Comparison of ENCODE assay signal across 20 cellular contexts in the genomic region with DNA sequence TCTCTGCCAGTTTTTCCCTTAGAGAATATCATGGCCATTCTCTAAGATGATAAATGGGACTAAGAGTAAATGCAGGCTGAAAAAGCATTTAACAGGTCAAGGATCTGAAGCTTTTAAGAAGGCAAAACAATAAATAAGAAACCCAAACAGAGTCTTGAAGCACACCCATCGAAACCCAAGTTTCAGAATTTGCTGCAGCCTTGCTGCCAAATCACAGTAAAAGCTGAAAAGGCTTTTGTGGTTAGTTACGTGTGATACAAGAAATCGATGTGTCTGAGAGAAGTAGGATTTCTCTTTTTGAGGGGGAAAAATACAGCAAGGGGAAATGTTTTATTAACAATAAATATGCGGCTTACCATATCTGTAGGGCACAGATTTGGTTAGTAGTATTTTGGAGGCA.
"Had no signal": no experiment of that assay in that cellular context is flagged by ENCODE, and none has a peak within 500 bp of the region (broad histone marks: within the 10 kb centered on the region; RNA-seq: fewer than 3 reads in every experiment).

No MANE protein-coding gene starts in this region.

- DNase-seq: activated CD4-positive, alpha-beta memory T cell treated with anti-CD3 and anti-CD28 coated beads for 36 hours; activated CD4-positive, alpha-beta T cell treated with anti-CD3 and anti-CD28 coated beads, Interleukin-2, amount 10 ng/mL, durations not matched to agents 7 days and 5 days; activated CD4-positive, CD25-positive, alpha-beta regulatory T cell; activated CD8-positive, alpha-beta memory T cell treated with anti-CD3 and anti-CD28 coated beads for 24 hours; activated gamma-delta T cell; activated naive CD4-positive, alpha-beta T cell treated with anti-CD3 and anti-CD28 coated beads for 36 hours; activated naive CD8-positive, alpha-beta T cell treated with anti-CD3 and anti-CD28 coated beads for 36 hours; activated T-cell treated with anti-CD3 and anti-CD28 coated beads, Interleukin-2, amount 50 U/mL, for 4 hours; cerebellar nuclear complex; MG63; NCI-H1105; NCI-H1436; NCI-H1694 treated with DMSO at 0.1 percent for 48 hours; NCI-H2081; NCI-H510A treated with DMSO at 0.1 percent for 48 hours; SIG-M5; T-cell; T1000 had no signal

- H3K9me3 ChIP-seq: MG63 had no signal

- H3K27me3 ChIP-seq: MG63 had no signal

- FAIRE-seq: TTC549 had no signal

- H3K27ac Mint-ChIP-seq: activated CD4-positive, alpha-beta memory T cell treated with anti-CD3 and anti-CD28 coated beads for 36 hours; activated CD4-positive, alpha-beta T cell treated with anti-CD3 and anti-CD28 coated beads, Interleukin-2, amount 10 ng/mL, durations not matched to agents 7 days and 5 days; activated naive CD4-positive, alpha-beta T cell treated with anti-CD3 and anti-CD28 coated beads for 36 hours; activated naive CD8-positive, alpha-beta T cell treated with anti-CD3 and anti-CD28 coated beads for 36 hours; activated T-helper 17 cell treated with anti-CD3 and anti-CD28 coated beads, Interleukin-2, amount 50 U/mL, for 72 hours; T-cell had no signal

- H3K4me3 ChIP-seq: MG63 had no signal

- ATAC-seq: activated T-cell treated with anti-CD3 and anti-CD28 coated beads, Interleukin-2, amount 50 U/mL, for 4 hours; activated T-helper 17 cell treated with anti-CD3 and anti-CD28 coated beads, Interleukin-2, amount 50 U/mL, for 72 hours; T-cell had no signal

- H3K36me3 Mint-ChIP-seq: activated CD4-positive, alpha-beta memory T cell treated with anti-CD3 and anti-CD28 coated beads for 36 hours; T-cell had no signal

- H3K36me3 ChIP-seq: MG63 had no signal

- H3K27me3 Mint-ChIP-seq: activated CD4-positive, alpha-beta T cell treated with anti-CD3 and anti-CD28 coated beads, Interleukin-2, amount 10 ng/mL, durations not matched to agents 7 days and 5 days; activated naive CD8-positive, alpha-beta T cell treated with anti-CD3 and anti-CD28 coated beads for 36 hours; activated T-helper 17 cell treated with anti-CD3 and anti-CD28 coated beads, Interleukin-2, amount 50 U/mL, for 72 hours; T-cell had no signal

- H3K4me3 Mint-ChIP-seq: activated CD4-positive, alpha-beta memory T cell treated with anti-CD3 and anti-CD28 coated beads for 36 hours; activated CD4-positive, alpha-beta T cell treated with anti-CD3 and anti-CD28 coated beads, Interleukin-2, amount 10 ng/mL, durations not matched to agents 7 days and 5 days; activated naive CD4-positive, alpha-beta T cell treated with anti-CD3 and anti-CD28 coated beads for 36 hours; activated naive CD8-positive, alpha-beta T cell treated with anti-CD3 and anti-CD28 coated beads for 36 hours; activated T-cell treated with anti-CD3 and anti-CD28 coated beads, Interleukin-2, amount 50 U/mL, for 4 hours; activated T-helper 17 cell treated with anti-CD3 and anti-CD28 coated beads, Interleukin-2, amount 50 U/mL, for 72 hours; T-cell had no signal

- H3K9me3 Mint-ChIP-seq: activated CD4-positive, alpha-beta memory T cell treated with anti-CD3 and anti-CD28 coated beads for 36 hours; activated CD4-positive, alpha-beta T cell treated with anti-CD3 and anti-CD28 coated beads, Interleukin-2, amount 10 ng/mL, durations not matched to agents 7 days and 5 days; activated naive CD4-positive, alpha-beta T cell treated with anti-CD3 and anti-CD28 coated beads for 36 hours; activated naive CD8-positive, alpha-beta T cell treated with anti-CD3 and anti-CD28 coated beads for 36 hours; activated T-cell treated with anti-CD3 and anti-CD28 coated beads, Interleukin-2, amount 50 U/mL, for 4 hours; activated T-helper 17 cell treated with anti-CD3 and anti-CD28 coated beads, Interleukin-2, amount 50 U/mL, for 72 hours; T-cell had no signal
